Comparison of ENCODE assay signal across 8 cellular contexts in the genomic region with DNA sequence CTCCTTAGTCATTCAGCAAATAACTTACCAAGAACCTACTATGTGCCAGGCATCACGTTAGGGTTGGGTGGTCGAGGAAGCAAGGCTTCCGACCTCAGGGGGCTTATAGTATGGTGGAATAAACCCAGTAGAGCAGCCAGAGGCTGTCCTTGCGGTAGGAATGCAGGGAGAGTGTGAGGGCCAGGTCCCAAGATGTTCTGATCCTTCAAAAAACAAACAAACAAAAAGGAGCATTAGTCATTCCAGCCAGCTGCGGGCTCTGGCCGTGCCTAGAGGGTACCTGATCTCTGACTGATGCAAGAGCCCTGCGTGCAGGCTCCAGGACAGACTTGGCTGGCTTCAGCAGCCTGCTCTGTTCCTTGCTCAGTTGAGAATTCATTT. TPM values are rescaled to one million over a fixed set of nuclear protein-coding genes. Genes with fewer than 3 reads are reported as not detected.
DNase-seq lines count a peak whose midpoint lies in the region; ATAC-seq, FAIRE-seq and TF ChIP-seq lines count a peak whose summit lies in the region.

No MANE protein-coding gene starts in this region.

- peak overlapping the region; percentile 25 for H3K27ac Mint-ChIP-seq in activated T-helper 17 cell treated with anti-CD3 and anti-CD28 coated beads, Interleukin-2, amount 50 U/mL, for 72 hours

- DNase-seq in 8988T (peak; percentile 33), HFF-Myc (ENCODE audit: extremely low read depth, low read depth) (peak; percentile 75), keratinocyte (ENCODE audit: low read depth, low spot score) (peak; percentile 42)

- H3K4me3 ChIP-seq in HFF-Myc (replicated peaks; ENCODE audit: low read depth, low read length) (no peak overlapping the region), keratinocyte (ENCODE audit: control insufficient read depth in 2 of 3, extremely low read depth in 1 of 3, insufficient read depth in 2 of 3, low read depth in 1 of 3, low read length in 3 of 3) (no peak overlapping the region)

- peaks cover 55% of the 10 kb centered on the region for H3K4me1 ChIP-seq in keratinocyte (ENCODE audit: control insufficient read depth, extremely low read depth, insufficient read depth, low read length)

- H3K4me3 Mint-ChIP-seq in activated T-helper 17 cell treated with anti-CD3 and anti-CD28 coated beads, Interleukin-2, amount 50 U/mL, for 72 hours = no peak overlapping the region

- no peaks in the 10 kb centered on the region for H3K79me2 ChIP-seq in keratinocyte (ENCODE audit: control insufficient read depth, insufficient read depth, low read length)

- no peaks in the 10 kb centered on the region for H3K9me3 ChIP-seq in keratinocyte (ENCODE audit: control insufficient read depth, low read depth, low read length)

- dilution Hi-C loops in keratinocyte (cut with MboI; ENCODE audit: extremely low pct_ligation_motif_present, low sequenced_read_pairs) = no loop called here

- H3K4me2 ChIP-seq in keratinocyte (ENCODE audit: control insufficient read depth, extremely low read depth, insufficient read depth, low read depth, low read length) = peak overlapping the region; percentile 66

- peaks cover 25% of the 10 kb centered on the region for H3K36me3 Mint-ChIP-seq in activated T-helper 17 cell treated with anti-CD3 and anti-CD28 coated beads, Interleukin-2, amount 50 U/mL, for 72 hours (ENCODE audit: low read depth)

- peaks cover 2% of the 10 kb centered on the region for H3K9me1 ChIP-seq in keratinocyte (ENCODE audit: control insufficient read depth, extremely low read depth, insufficient read depth, low read length)

- TF ChIP-seq CTCF in HFF-Myc (IDR thresholded peaks at IDR 0.05; ENCODE audit: low read depth, low read length, missing control alignments) (peak; percentile 53), keratinocyte (optimal IDR thresholded peaks at IDR 0.05 in 1 of 3, IDR thresholded peaks at IDR 0.05 in 1 of 3, conservative IDR thresholded peaks at IDR 0.05 in 1 of 3; ENCODE audit: extremely low read depth in 1 of 3, insufficient read depth in 2 of 3, low read length in 3 of 3) (peak; percentile 9 to 52 (median 49))

- peak; percentile 96 for FAIRE-seq in keratinocyte (lab: Jason Lieb, UNC)

- peaks cover 4 to 6% of the 10 kb centered on the region in 2 experiments for H3K36me3 ChIP-seq in keratinocyte (ENCODE audit: control insufficient read depth in 2 of 2, extremely low read depth in 1 of 2, insufficient read depth in 2 of 2, low read length in 2 of 2)

- no peaks in the 10 kb centered on the region for H3K27me3 Mint-ChIP-seq in activated T-helper 17 cell treated with anti-CD3 and anti-CD28 coated beads, Interleukin-2, amount 50 U/mL, for 72 hours

- no peak for ATAC-seq in activated T-helper 17 cell treated with anti-CD3 and anti-CD28 coated beads, Interleukin-2, amount 50 U/mL, for 72 hours (replicated peaks)
- ATAC-seq in GM18868 (IDR thresholded peaks at IDR 0.05; ENCODE audit: unreplicated experiment) (no peak), GM19397 (IDR thresholded peaks at IDR 0.05; ENCODE audit: unreplicated experiment) (no peak), GM21526 (IDR thresholded peaks at IDR 0.05; ENCODE audit: low FRiP score, unreplicated experiment) (no peak), HG03342 (IDR thresholded peaks at IDR 0.05; ENCODE audit: unreplicated experiment) (no peak)

- no peaks in the 10 kb centered on the region for H4K20me1 ChIP-seq in keratinocyte (ENCODE audit: control insufficient read depth, extremely low read depth, insufficient read depth, low read length)

- H2AFZ ChIP-seq in keratinocyte (ENCODE audit: control insufficient read depth, low read length) = no peak overlapping the region

- H3K27me3 ChIP-seq in keratinocyte (ENCODE audit: control insufficient read depth, extremely low read depth, insufficient read depth, low read length) = no peaks in the 10 kb centered on the region

- H3K27ac ChIP-seq in keratinocyte (ENCODE audit: control insufficient read depth, insufficient read depth, low read length) = peak overlapping the region; percentile 69

- H3K9ac ChIP-seq in keratinocyte (ENCODE audit: control insufficient read depth, extremely low read depth, insufficient read depth, low read length) = peak overlapping the region; percentile 57

- no peaks in the 10 kb centered on the region for H3K9me3 Mint-ChIP-seq in activated T-helper 17 cell treated with anti-CD3 and anti-CD28 coated beads, Interleukin-2, amount 50 U/mL, for 72 hours

- peaks cover 6% of the 10 kb centered on the region for H3K4me1 Mint-ChIP-seq in activated T-helper 17 cell treated with anti-CD3 and anti-CD28 coated beads, Interleukin-2, amount 50 U/mL, for 72 hours

RNA-seq across cellular contexts. Expression of a gene that starts 18.2 kb away (rescaled TPM):
- total RNA-seq in activated T-helper 17 cell treated with anti-CD3 and anti-CD28 coated beads, Interleukin-2, amount 50 U/mL, for 72 hours = 1 to 10 TPM; 6.6 to 8.4 TPM
- 7.6 to 15.4 TPM (median 10.9 TPM) in 3 replicates for polyA plus RNA-seq in keratinocyte
- 8.2 TPM for polyA plus RNA-seq in keratinocyte (2011; ENCODE audit: low read depth)
- polyA plus RNA-seq in keratinocyte (2011; cell fraction: cytosol; rRNA removed) = 7.8 and 17.1 TPM in 2 replicates
- polyA plus RNA-seq in keratinocyte (2011; cell fraction: nucleus; rRNA removed) = 9.2 and 14.4 TPM in 2 replicates
- polyA plus RNA-seq in keratinocyte (2012; ENCODE audit: low replicate concordance) = 6.9 and 8.3 TPM in 2 replicates
- polyA minus RNA-seq in keratinocyte = 6.5 to 16.7 TPM (median 7.8 TPM) in 3 replicates
- polyA minus RNA-seq in keratinocyte (2011; cell fraction: cytosol; rRNA and poly(A)+ RNA removed) = 13.0 TPM
- polyA minus RNA-seq in keratinocyte (2011; cell fraction: nucleus; rRNA and poly(A)+ RNA removed) = 5.1 and 7.2 TPM in 2 replicates

RNA-seq across cellular contexts. Expression of a gene that starts 18.3 kb away (rescaled TPM):
- 10 to 100 TPM; 48.1 to 48.2 TPM for total RNA-seq in activated T-helper 17 cell treated with anti-CD3 and anti-CD28 coated beads, Interleukin-2, amount 50 U/mL, for 72 hours
- 9.5 to 11.4 TPM (median 10.6 TPM) in 3 replicates for polyA plus RNA-seq in keratinocyte
- polyA plus RNA-seq in keratinocyte (2011; ENCODE audit: low read depth) = 17.4 TPM
- 5.8 and 6.9 TPM in 2 replicates for polyA plus RNA-seq in keratinocyte (2011; cell fraction: cytosol; rRNA removed)
- polyA plus RNA-seq in keratinocyte (2011; cell fraction: nucleus; rRNA removed) = 41.7 and 44.1 TPM in 2 replicates
- polyA plus RNA-seq in keratinocyte (2012; ENCODE audit: low replicate concordance) = 9.4 and 11.0 TPM in 2 replicates
- 55.1 to 60.8 TPM (median 55.7 TPM) in 3 replicates for polyA minus RNA-seq in keratinocyte
- polyA minus RNA-seq in keratinocyte (2011; cell fraction: cytosol; rRNA and poly(A)+ RNA removed) = 21.9 TPM
- polyA minus RNA-seq in keratinocyte (2011; cell fraction: nucleus; rRNA and poly(A)+ RNA removed) = 78.4 and 112 TPM in 2 replicates
